11 cellular contexts compared by ENCODE assay signal in the genomic region with DNA sequence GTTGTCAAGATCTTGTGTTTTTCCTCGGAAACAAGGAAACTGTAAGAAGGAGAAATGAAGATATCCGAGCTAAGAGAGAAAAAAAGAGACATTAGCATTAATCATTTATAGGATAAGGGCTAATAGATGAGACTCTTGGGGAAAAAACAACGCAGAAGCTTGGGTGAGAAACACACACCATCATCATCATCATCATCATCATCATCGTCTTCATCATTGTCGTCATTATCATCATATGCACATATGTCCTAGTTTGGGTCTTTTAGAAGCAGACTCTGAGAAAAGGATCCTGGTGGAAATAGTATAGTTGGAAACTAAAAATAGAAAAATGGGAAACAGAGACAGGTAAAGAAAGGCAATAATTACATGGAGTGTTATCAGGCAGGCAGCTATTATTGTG.
"Had no signal": no experiment of that assay in that cellular context is flagged by ENCODE, and none has a peak within 500 bp of the region (broad histone marks: within the 10 kb centered on the region; RNA-seq: fewer than 3 reads in every experiment).

No MANE protein-coding gene starts in this region.

- H2AFZ ChIP-seq: GM23248, GM23338 had no signal

- H3K27ac Mint-ChIP-seq: GM23338, H9, HFFc6 had no signal

- H3K4me3 ChIP-seq: GM23248, GM23338, HAP-1 had no signal

- ATAC-seq: GM23338, HCT116 had no signal

- H3K9ac ChIP-seq: GM23248 had no signal

- FAIRE-seq: H1, H54 had no signal

- H3K36me3 ChIP-seq: HAP-1 had no signal

- DNase-seq: GM23248, GOT3, H7, H9, HCEC 1CT, HFFc6 had no signal

- H3K4me2 ChIP-seq: GM23338 had no signal

- H3K4me1 ChIP-seq: HAP-1 had no signal

- H3K9me3 Mint-ChIP-seq: GM23338, H9 had no signal

- H3K9me3 ChIP-seq: HAP-1 had no signal

- H3K4me3 Mint-ChIP-seq: GM23338, H9, HFFc6 had no signal

- H3K27ac ChIP-seq: GM23248 had no signal
